23 cellular contexts compared by ENCODE assay signal in genomic region chr4:87835732-87836131, GRCh38. TPM values are rescaled to one million over a fixed set of nuclear protein-coding genes. Genes with fewer than 3 reads are reported as not detected.
DNase-seq lines count a peak whose midpoint lies in the region; ATAC-seq, FAIRE-seq and TF ChIP-seq lines count a peak whose summit lies in the region.
"Had no signal": no experiment of that assay in that cellular context is flagged by ENCODE, and none has a peak within 500 bp of the region (broad histone marks: within the 10 kb centered on the region; RNA-seq: fewer than 3 reads in every experiment).

No MANE protein-coding gene starts in this region.

- no peak for ATAC-seq in HG03196 (IDR thresholded peaks at IDR 0.05; ENCODE audit: unreplicated experiment)

- peak overlapping the region; percentile 19 for H3K27ac Mint-ChIP-seq in osteocyte (ENCODE audit: unreplicated experiment)
- H3K27ac Mint-ChIP-seq: CD4-positive, alpha-beta T cell had no signal

- H3K27me3 Mint-ChIP-seq in osteocyte (ENCODE audit: unreplicated experiment), result peaks cover 9% of the 10 kb centered on the region

- H3K27me3 ChIP-seq in bronchial epithelial cell (ENCODE audit: control insufficient read depth, insufficient read depth, low read length), result no peaks in the 10 kb centered on the region
- H3K27me3 ChIP-seq: BLaER1, SJCRH30 had no signal

- H3K4me3 Mint-ChIP-seq in osteocyte (ENCODE audit: unreplicated experiment), result no peak overlapping the region
- H3K4me3 Mint-ChIP-seq: CD4-positive, alpha-beta T cell had no signal

- TF ChIP-seq CTCF in bronchial epithelial cell (IDR thresholded peaks at IDR 0.05; ENCODE audit: insufficient read depth, low read length, severe bottlenecking) (no peak), osteocyte (IDR thresholded peaks at IDR 0.05) (no peak)

- H3K36me3 ChIP-seq in bronchial epithelial cell (ENCODE audit: control insufficient read depth, insufficient read depth, low read length), result no peaks in the 10 kb centered on the region
- H3K36me3 ChIP-seq: BLaER1, HAP-1, SJCRH30 had no signal

- no peaks in the 10 kb centered on the region for H3K36me3 Mint-ChIP-seq in osteocyte (ENCODE audit: unreplicated experiment)

- DNase-seq in NCI-H2196 (lab: John Stamatoyannopoulos, UW; ENCODE audit: unreplicated experiment) (peak; percentile 12), NCI-H2196 treated with DMSO at 0.1 percent for 48 hours (lab: John Stamatoyannopoulos, UW; ENCODE audit: unreplicated experiment) (no peak), bronchial epithelial cell (ENCODE audit: low read depth) (no peak), osteocyte (ENCODE audit: extremely low spot score, unreplicated experiment) (no peak), GF-D8 (lab: John Stamatoyannopoulos, UW) (no peak), HT-29 (ENCODE audit: low spot score) (no peak), NCI-H526 (lab: John Stamatoyannopoulos, UW) (no peak)
- DNase-seq: ACHN; CD4-positive, alpha-beta T cell; COR-L47; DMS79 treated with DMSO at 0.1 percent for 48 hours; Karpas-422; NCI-H1694; NCI-H2081; NCI-H2171 treated with DMSO at 0.1 percent for 48 hours; NCI-H446 treated with DMSO at 0.1 percent for 48 hours; NCI-H69; SJCRH30 had no signal

- peak; percentile 13 for FAIRE-seq in bronchial epithelial cell (lab: Jason Lieb, UNC)
- FAIRE-seq: GM12891 had no signal

- no peak overlapping the region for H3K4me3 ChIP-seq in bronchial epithelial cell (ENCODE audit: low read depth, low read length)
- H3K4me3 ChIP-seq: BLaER1, HAP-1, SJCRH30 had no signal

- H3K9me3 Mint-ChIP-seq in osteocyte (ENCODE audit: unreplicated experiment), result no peaks in the 10 kb centered on the region
- H3K9me3 Mint-ChIP-seq: CD4-positive, alpha-beta T cell had no signal

- peaks cover 11% of the 10 kb centered on the region for H3K4me1 Mint-ChIP-seq in osteocyte (ENCODE audit: unreplicated experiment)

RNA-seq across cellular contexts. Expression of gene MEPE, which starts 3.0 kb away (rescaled TPM):
- total RNA-seq in bronchial epithelial cell (not detected in 2 replicates), osteocyte (not detected in 2 replicates)
- not detected in 2 replicates for total RNA-seq in HT-29 (2014; rRNA removed; shearing (Covaris generic))
- total RNA-seq: CD4-positive, alpha-beta T cell; MCF 10A; SJCRH30 had no signal

RNA-seq across cellular contexts. Expression of gene IBSP, which starts 36.4 kb away (rescaled TPM):
- total RNA-seq in bronchial epithelial cell, result not detected in 2 replicates
- total RNA-seq in osteocyte, result not detected in 2 replicates
- total RNA-seq in HT-29 (2014; rRNA removed; shearing (Covaris generic)), result not detected in 2 replicates
- total RNA-seq: CD4-positive, alpha-beta T cell; MCF 10A; SJCRH30 had no signal
